In the genomic region with DNA sequence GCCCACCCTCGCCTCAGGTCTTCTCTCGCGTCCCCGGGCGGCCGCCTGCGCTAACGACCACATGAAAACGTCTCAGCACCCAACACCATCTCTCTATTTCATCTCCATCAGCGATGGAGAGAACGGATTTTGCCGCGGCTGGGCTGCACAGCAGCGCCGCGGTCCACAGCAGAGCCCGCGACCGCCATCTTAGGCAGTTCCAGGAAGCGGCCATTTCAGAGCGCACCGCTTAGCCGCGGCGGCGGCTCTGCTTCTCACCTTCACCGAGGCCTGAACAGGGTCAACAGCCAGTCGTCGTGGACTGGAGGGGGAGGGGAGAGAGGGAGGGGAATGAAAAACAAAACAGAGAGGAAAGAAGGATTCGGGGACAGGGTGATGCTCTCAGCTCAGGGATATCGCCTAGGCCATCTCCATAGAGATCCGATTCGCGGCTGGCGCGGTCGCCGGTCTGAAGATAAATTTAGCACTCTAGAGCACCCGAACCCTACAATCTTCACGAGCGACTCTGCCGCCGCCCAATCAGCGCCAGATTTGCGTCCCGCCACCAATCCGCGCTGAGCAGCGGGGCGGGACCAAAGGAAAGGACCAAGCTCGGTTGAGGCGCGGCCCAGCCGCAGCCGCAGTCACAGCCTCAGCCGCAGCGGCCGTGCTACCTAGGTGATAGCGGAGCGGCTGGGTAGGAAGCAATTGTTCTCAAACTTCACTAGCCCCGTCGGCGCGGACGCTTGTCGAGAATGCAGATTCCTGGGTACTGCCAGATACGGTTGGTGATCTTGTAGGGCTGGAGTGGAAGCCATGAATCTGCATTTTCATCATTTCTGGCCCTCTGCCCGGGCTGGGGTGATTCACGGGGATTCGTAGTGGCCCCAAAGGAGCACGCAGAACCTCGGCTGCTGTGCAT, we compare ENCODE assay signal across 8 cellular contexts. TPM values are rescaled to one million over a fixed set of nuclear protein-coding genes. Genes with fewer than 3 reads are reported as not detected.
A peak's percentile ranks its signal among the peaks of the same experiment; 100 is the strongest.
DNase-seq lines count a peak whose midpoint lies in the region; TF ChIP-seq lines count a peak whose summit lies in the region.

TSS of gene ZBED5 (minus strand) at position 450 of the 901 bp plus-strand sequence. CDS start 3,108 bp downstream, outside the sequence.

- DNase-seq in GM03348 (ENCODE audit: low spot score): peak; percentile 97
- DNase-seq in HEK293T (ENCODE audit: extremely low spot score): peak; percentile 92
- peak; percentile 97 for DNase-seq in MV-4-11 (lab: John Stamatoyannopoulos, UW)
- peak; percentile 96 for DNase-seq in SK-MEL-5 (ENCODE audit: low read depth, low spot score)
- DNase-seq in activated naive CD4-positive, alpha-beta T cell treated with Interleukin-2 at 50 U/mL for 16 hours: peak; percentile 96
- peak; percentile 97 for DNase-seq in foreskin melanocyte
- DNase-seq in neuronal stem cell (ENCODE audit: low spot score): peak; percentile 96

- H3K18ac ChIP-seq in neuronal stem cell (ENCODE audit: low read length): peak within 1 kb of the TSS; percentile 98

- H3K14ac ChIP-seq in neuronal stem cell (ENCODE audit: low read length): peak within 1 kb of the TSS; percentile 60

- POLR2A ChIA-PET in HEK293T (lab: Yijun Ruan, JAX): interaction anchor here (0.6 to 2.8 kb wide), 16 partner anchors 9 to 77 kb away, joined by 3 to 35 read pairs (median 3); partner anchors contain the start of gene EIF4G2

- peak within 1 kb of the TSS; percentile 76 for H3K23ac ChIP-seq in neuronal stem cell (ENCODE audit: low read depth, low read length, poor library complexity)

- in situ Hi-C loops in SK-MEL-5 (cut with HindIII; ENCODE audit: low pct_unique_long_range_greater_than_20kb, low sequenced_read_pairs): no loop called here

- H4K91ac ChIP-seq in neuronal stem cell (ENCODE audit: low read depth, low read length, poor library complexity): no peak within 1 kb of the TSS

- no peak for TF ChIP-seq CTCF in subcutaneous adipose tissue (IDR thresholded peaks at IDR 0.05; ENCODE audit: low read depth)

- H2BK5ac ChIP-seq in neuronal stem cell (ENCODE audit: low read length): peak within 1 kb of the TSS; percentile 76

- H3K9ac ChIP-seq in neuronal stem cell (ENCODE audit: low read depth, low read length, poor library complexity): peak within 1 kb of the TSS; percentile 95

- H2BK120ac ChIP-seq in neuronal stem cell (ENCODE audit: low read depth, low read length): peak within 1 kb of the TSS; percentile 53

- H3K4ac ChIP-seq in neuronal stem cell (ENCODE audit: low read length): peak within 1 kb of the TSS; percentile 97

- H3K79me1 ChIP-seq in neuronal stem cell (ENCODE audit: low read depth, low read length): peaks cover 3% of the 10 kb centered on the region

- no CpG with 5 or more reads among the region's 72 CpGs for WGBS in neuronal stem cell (ENCODE audit: extremely low coverage in 2 of 2, insufficient read length in 2 of 2, insufficient replicate concordance in 1 of 2), 2 donors

- H3K36me3 ChIP-seq in neuronal stem cell (replicated peaks in 1 of 2; ENCODE audit: control insufficient read depth in 2 of 2, insufficient read depth in 2 of 2, low read length in 2 of 2): peaks cover 11 to 38% of the 10 kb centered on the region in 2 donors

- H3K4me3 ChIP-seq in neuronal stem cell (ENCODE audit: low read length in 2 of 2): peak within 1 kb of the TSS; percentile 79 to 94

- H2AK5ac ChIP-seq in neuronal stem cell (ENCODE audit: low read depth, low read length): peak within 1 kb of the TSS; percentile 27

- CTCF ChIA-PET in HEK293T (lab: Yijun Ruan, JAX): interaction anchor here (1.2 kb wide), 1 partner anchor 65 kb away, joined by 3 read pairs; no protein-coding TSS in a partner anchor

- peak within 1 kb of the TSS; percentile 90 for H2AFZ ChIP-seq in neuronal stem cell (ENCODE audit: low read length)

- H4K8ac ChIP-seq in neuronal stem cell (ENCODE audit: low read depth, low read length): peak within 1 kb of the TSS; percentile 20

- H2BK12ac ChIP-seq in neuronal stem cell (ENCODE audit: low read length): peak within 1 kb of the TSS; percentile 25

- peak within 1 kb of the TSS; percentile 93 for H3K27ac ChIP-seq in neuronal stem cell (replicated peaks; ENCODE audit: low read length)

- no peaks in the 10 kb centered on the region for H3K27me3 ChIP-seq in neuronal stem cell (ENCODE audit: control insufficient read depth in 3 of 3, insufficient read depth in 3 of 3, low read depth in 1 of 3, low read length in 3 of 3)

- peak within 1 kb of the TSS; percentile 81 for H3K4me2 ChIP-seq in neuronal stem cell (ENCODE audit: insufficient read depth, low read length, poor library complexity, severe bottlenecking)

- peaks cover 0 to 11% of the 10 kb centered on the region in 2 donors for H3K4me1 ChIP-seq in neuronal stem cell (ENCODE audit: control insufficient read depth in 2 of 2, insufficient read depth in 1 of 2, low read depth in 1 of 2, low read length in 2 of 2)

- peaks cover 0 to 8% of the 10 kb centered on the region in 2 donors for H3K9me3 ChIP-seq in neuronal stem cell (replicated peaks in 1 of 2; ENCODE audit: control insufficient read depth in 2 of 2, insufficient read depth in 1 of 2, low read depth in 1 of 2, low read length in 2 of 2)

- H2BK15ac ChIP-seq in neuronal stem cell (ENCODE audit: low read length): peak within 1 kb of the TSS; percentile 75

TF ChIP-seq in HEK293T, 16 proteins besides CTCF, POLR2A, EP300 and RAD21:
- TF ChIP-seq PKNOX1 (IDR thresholded peaks at IDR 0.05) (peak; percentile 99), NFRKB (IDR thresholded peaks at IDR 0.05) (peak; percentile 72), ZNF384 (IDR thresholded peaks at IDR 0.05) (no peak), TARDBP (IDR thresholded peaks at IDR 0.05) (no peak), LEF1 (IDR thresholded peaks at IDR 0.05; ENCODE audit: borderline replicate concordance) (no peak), L3MBTL2 (conservative IDR thresholded peaks at IDR 0.05) (peak; percentile 67), CTBP1 (IDR thresholded peaks at IDR 0.05; ENCODE audit: borderline replicate concordance) (peak; percentile 66; the same call in 1 of the 2 replicates), FOXK2 (IDR thresholded peaks at IDR 0.05) (no peak), ELF4 (IDR thresholded peaks at IDR 0.05) (peak; percentile 36; the same call in 1 of the 2 replicates), ARNT (IDR thresholded peaks at IDR 0.05) (no peak)

RNA-seq across cellular contexts. Expression of gene ZBED5, which starts in this region (rescaled TPM):
- 27.5 and 32.3 TPM in 2 replicates for total RNA-seq in SK-MEL-5 (2014; rRNA removed; shearing (Covaris generic))
- polyA plus RNA-seq in SK-MEL-5 (2015; cell fraction: cytosol; rRNA removed): 19.2 and 33.5 TPM in 2 replicates
- polyA plus RNA-seq in SK-MEL-5 (2015; cell fraction: nucleus; rRNA removed): 250 and 253 TPM in 2 replicates
- polyA plus RNA-seq in neuronal stem cell (2013, experiment 1 of 2): 43.1 TPM
- 42.7 TPM for polyA plus RNA-seq in neuronal stem cell (2013, experiment 2 of 2)
- 10 to 100 TPM; 24.9 to 34.9 (median 30.5) TPM for total RNA-seq in subcutaneous adipose tissue

Comparison
In these comparisons a context has a peak if more than half of its experiments do, and no peak if none do; other contexts are left out.
1. Peak in every context shown above with its lines: DNase-seq, H3K4me3 ChIP-seq and H3K27ac ChIP-seq.